9 cellular contexts compared by ENCODE assay signal in genomic region chr6:22330941-22331340, GRCh38. TPM values are rescaled to one million over a fixed set of nuclear protein-coding genes. Genes with fewer than 3 reads are reported as not detected.
"Had no signal": no experiment of that assay in that cellular context is flagged by ENCODE, and none has a peak within 500 bp of the region (broad histone marks: within the 10 kb centered on the region; RNA-seq: fewer than 3 reads in every experiment).

No MANE protein-coding gene starts in this region.

- H3K9me3 Mint-ChIP-seq: H9 had no signal

- H3K27ac ChIP-seq: GM23248, KMS-11 had no signal

- H3K27ac Mint-ChIP-seq: H9 had no signal

- H3K4me3 ChIP-seq: GM23248 had no signal

- FAIRE-seq: H54, HTR-8/SVneo had no signal

- H3K4me2 ChIP-seq: KMS-11 had no signal

- H3K4me3 Mint-ChIP-seq: H9 had no signal

- H3K9ac ChIP-seq: GM23248, KMS-11 had no signal

- DNase-seq: GM23248, GOT3, H9, HCEC 1CT, KBM-7 had no signal

- H2AFZ ChIP-seq: GM23248 had no signal

RNA-seq across cellular contexts. Expression of gene PRL, which starts 34.1 kb away (rescaled TPM):
- total RNA-seq: GM23248, H9, HT-29 had no signal
